8 cellular contexts compared by ENCODE assay signal in the genomic region with DNA sequence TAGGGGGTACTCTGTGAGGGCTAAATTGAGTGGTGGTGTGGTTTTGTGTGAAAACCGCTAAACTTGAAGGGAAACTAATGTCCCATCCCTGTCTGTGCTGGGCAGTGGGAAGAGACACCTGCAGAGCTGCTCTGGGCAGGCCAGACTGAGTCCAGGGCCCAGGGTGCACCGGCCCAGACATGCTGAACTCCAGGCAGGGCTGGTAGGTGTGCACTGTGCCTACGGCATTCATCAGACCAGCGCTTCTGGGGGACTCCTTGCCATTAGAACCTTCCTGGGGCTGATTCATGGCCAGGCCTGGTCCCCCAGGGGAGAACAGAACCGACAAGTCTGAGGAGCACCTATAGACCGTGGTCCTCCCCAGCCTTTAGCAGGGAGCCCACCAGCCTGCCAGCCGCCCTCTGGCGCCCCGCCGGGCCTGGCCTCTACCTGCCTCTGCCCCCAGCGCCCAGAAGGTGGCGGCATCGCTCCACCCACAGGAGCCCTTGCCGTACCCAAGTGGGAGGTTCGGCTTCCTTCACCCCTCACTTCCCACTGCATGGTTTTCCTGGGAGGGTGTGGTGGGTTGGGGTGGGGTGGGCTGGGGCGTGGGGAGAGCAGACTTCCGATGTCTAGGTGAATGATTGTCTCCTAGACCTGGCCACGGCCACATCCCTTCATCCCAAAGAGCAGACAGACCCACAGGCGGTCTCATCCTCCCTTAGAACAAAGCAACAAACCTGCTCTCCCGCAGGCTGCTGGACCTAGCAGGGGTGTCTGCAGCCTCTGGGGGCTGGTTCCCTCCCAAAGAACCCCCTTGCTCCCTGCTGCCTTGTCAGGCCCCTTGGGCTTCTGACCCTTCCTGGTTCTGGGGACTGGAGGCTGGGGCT. TPM values are rescaled to one million over a fixed set of nuclear protein-coding genes. Genes with fewer than 3 reads are reported as not detected.
DNase-seq lines count a peak whose midpoint lies in the region; ATAC-seq and TF ChIP-seq lines count a peak whose summit lies in the region.

No MANE protein-coding gene starts in this region.

- TF ChIP-seq CTCF in AG04449 (IDR thresholded peaks at IDR 0.05; ENCODE audit: insufficient read depth, low read length, missing control alignments) (peak; percentile 98), coronary artery (IDR thresholded peaks at IDR 0.05) (peak; percentile 80)

- no peak overlapping the region for H3K18ac ChIP-seq in mesenchymal stem cell (ENCODE audit: low read depth in 1 of 2, low read length in 2 of 2)

- no peak overlapping the region for H2BK15ac ChIP-seq in mesenchymal stem cell (ENCODE audit: low read depth, poor library complexity, severe bottlenecking)

- H3K23ac ChIP-seq in mesenchymal stem cell (ENCODE audit: low read length in 2 of 2), result no peak overlapping the region

- H2BK12ac ChIP-seq in mesenchymal stem cell (ENCODE audit: low read length in 2 of 2), result no peak overlapping the region

- no peak overlapping the region for H2AK5ac ChIP-seq in mesenchymal stem cell (ENCODE audit: low read length, severe bottlenecking)

- H2BK5ac ChIP-seq in mesenchymal stem cell (ENCODE audit: low read depth, low read length, poor library complexity, severe bottlenecking), result no peak overlapping the region

- H3K4me1 ChIP-seq in mesenchymal stem cell (ENCODE audit: control insufficient read depth, insufficient read depth, low read depth, low read length), result peaks cover 6% of the 10 kb centered on the region

- no peak overlapping the region for H2BK120ac ChIP-seq in mesenchymal stem cell (ENCODE audit: low read depth, low read length)

- CTCF ChIA-PET in AG04449 (lab: Yijun Ruan, JAX), result interaction anchor here (0.7 to 9.7 kb wide), 14 partner anchors 11 to 210 kb away, joined by 3 to 103 read pairs (median 4); partner anchors contain the start of gene CCDC167

- ATAC-seq in GM18498 (IDR thresholded peaks at IDR 0.05; ENCODE audit: unreplicated experiment), result peak; percentile 53
- ATAC-seq in GM21786 (IDR thresholded peaks at IDR 0.05; ENCODE audit: unreplicated experiment), result no peak

- H4K8ac ChIP-seq in mesenchymal stem cell (ENCODE audit: low read length), result no peak overlapping the region

- no peak overlapping the region for H3K4me2 ChIP-seq in mesenchymal stem cell (ENCODE audit: low read length, poor library complexity, severe bottlenecking)

- WGBS in mesenchymal stem cell, result 60% methylated on average over 14 of the region's 20 CpGs

- no peak overlapping the region for H3K9ac ChIP-seq in mesenchymal stem cell (ENCODE audit: low read length)

- H3K4me3 ChIP-seq in AG04449 (ENCODE audit: low read depth, low read length), result no peak overlapping the region
- no peak overlapping the region for H3K4me3 ChIP-seq in coronary artery
- H3K4me3 ChIP-seq in mesenchymal stem cell (ENCODE audit: insufficient read depth in 1 of 2, low read depth in 1 of 2, low read length in 2 of 2), result no peak overlapping the region

- H3K14ac ChIP-seq in mesenchymal stem cell (ENCODE audit: low read length in 2 of 2), result no peak overlapping the region

- H3K27me3 ChIP-seq in mesenchymal stem cell (ENCODE audit: control insufficient read depth in 1 of 2, insufficient read depth in 1 of 2, low read length in 2 of 2), result no peaks in the 10 kb centered on the region

- no peak overlapping the region for H4K91ac ChIP-seq in mesenchymal stem cell (ENCODE audit: low read length)

- no peaks in the 10 kb centered on the region for H3K9me3 ChIP-seq in mesenchymal stem cell (ENCODE audit: control insufficient read depth, low read length)

- H3K79me1 ChIP-seq in mesenchymal stem cell (replicated peaks; ENCODE audit: low read length, poor library complexity, severe bottlenecking), result peaks cover 11% of the 10 kb centered on the region

- H2AFZ ChIP-seq in mesenchymal stem cell (ENCODE audit: low read depth, low read length), result no peak overlapping the region

- no peak overlapping the region for H3K4ac ChIP-seq in mesenchymal stem cell (ENCODE audit: low read depth in 1 of 2, low read length in 2 of 2)

- POLR2A ChIA-PET in AG04449 (lab: Yijun Ruan, JAX), result interaction anchor here (0.7 kb wide), 1 partner anchor 10 kb away, joined by 3 read pairs; no protein-coding TSS in a partner anchor

- DNase-seq in AG04449 (ENCODE audit: low read depth, low spot score), result no peak
- peak; percentile 57 for DNase-seq in NCI-H1694 (lab: John Stamatoyannopoulos, UW)
- DNase-seq in activated CD4-positive, alpha-beta T cell treated with anti-CD3 and anti-CD28 coated beads, Interleukin-2, amount 50 U/mL, for 4 hours, result peak; percentile 70 to 71
- no peak for DNase-seq in coronary artery (ENCODE audit: low spot score)
- DNase-seq in mesenchymal stem cell, result peak; percentile 41
- DNase-seq in stimulated activated CD8-positive, alpha-beta memory T cell treated with anti-CD3 and anti-CD28 coated beads, Interleukin-7, amount 100 ng/mL, for 1 hour (ENCODE audit: low read depth in 2 of 2), result peak; percentile 51 to 63

- peaks cover 54 to 61% of the 10 kb centered on the region in 2 experiments for H3K36me3 ChIP-seq in mesenchymal stem cell (ENCODE audit: control insufficient read depth in 1 of 2, insufficient read depth in 2 of 2, low read depth in 1 of 2, low read length in 2 of 2)

- H3K27ac ChIP-seq in coronary artery (no peak overlapping the region), mesenchymal stem cell (ENCODE audit: low read length, poor library complexity, severe bottlenecking) (no peak overlapping the region)

RNA-seq across cellular contexts. Expression of gene CCDC167, which starts 15.5 kb away (rescaled TPM):
- polyA plus RNA-seq in mesenchymal stem cell (2013, experiment 1 of 2), result 64.8 TPM
- 62.8 TPM for polyA plus RNA-seq in mesenchymal stem cell (2013, experiment 2 of 2)

RNA-seq across cellular contexts. Expression of gene CMTR1, which starts 51.1 kb away (rescaled TPM):
- 12.7 TPM for polyA plus RNA-seq in mesenchymal stem cell (2013, experiment 1 of 2)
- 13.0 TPM for polyA plus RNA-seq in mesenchymal stem cell (2013, experiment 2 of 2)

Comparison
In these comparisons a context has a peak if more than half of its experiments do, and no peak if none do; other contexts are left out.
1. DNase-seq: peak in NCI-H1694 (single experiment), activated CD4-positive, alpha-beta T cell treated with anti-CD3 and anti-CD28 coated beads, Interleukin-2, amount 50 U/mL, for 4 hours (2 of 2), mesenchymal stem cell (single experiment) and stimulated activated CD8-positive, alpha-beta memory T cell treated with anti-CD3 and anti-CD28 coated beads, Interleukin-7, amount 100 ng/mL, for 1 hour (2 of 2); none in AG04449 (single experiment) and coronary artery (single experiment).